21 cellular contexts compared by ENCODE assay signal in genomic region chr15:68463996-68464395, GRCh38. TPM values are rescaled to one million over a fixed set of nuclear protein-coding genes. Genes with fewer than 3 reads are reported as not detected.
DNase-seq lines count a peak whose midpoint lies in the region; ATAC-seq, FAIRE-seq and TF ChIP-seq lines count a peak whose summit lies in the region.
"Had no signal": no experiment of that assay in that cellular context is flagged by ENCODE, and none has a peak within 500 bp of the region (broad histone marks: within the 10 kb centered on the region; RNA-seq: fewer than 3 reads in every experiment).

No MANE protein-coding gene starts in this region.

- H3K27me3 ChIP-seq in ACC112 (ENCODE audit: insufficient read depth, low read length) = peaks cover 9% of the 10 kb centered on the region
- H3K27me3 ChIP-seq in astrocyte (ENCODE audit: insufficient read depth, low read length) = peaks cover 4% of the 10 kb centered on the region
- no peaks in the 10 kb centered on the region for H3K27me3 ChIP-seq in stomach

- peaks cover 3% of the 10 kb centered on the region for H3K36me3 Mint-ChIP-seq in astrocyte (ENCODE audit: low read depth, unreplicated experiment)

- ATAC-seq in HG03139 (IDR thresholded peaks at IDR 0.05; ENCODE audit: unreplicated experiment) (no peak), GM18520 (IDR thresholded peaks at IDR 0.05; ENCODE audit: unreplicated experiment) (no peak)

- H3K4me2 ChIP-seq in astrocyte (ENCODE audit: low read length) = no peak overlapping the region
- H3K4me2 ChIP-seq: PC-9 had no signal

- intact Hi-C loops in stomach (cut with DNase I; ENCODE audit: low total_unique reads) = no loop called here

- H3K9me3 ChIP-seq in astrocyte (ENCODE audit: insufficient read depth, low read depth, low read length) (no peaks in the 10 kb centered on the region), stomach (peaks cover 0 to 6% (median 2%) of the 10 kb centered on the region in 4 donors)
- H3K9me3 ChIP-seq: SJCRH30 had no signal

- H3K4me3 Mint-ChIP-seq in astrocyte (ENCODE audit: unreplicated experiment) = no peak overlapping the region

- H3K4me1 Mint-ChIP-seq in astrocyte (ENCODE audit: low read depth, unreplicated experiment) = peaks cover 16% of the 10 kb centered on the region

- H3K36me3 ChIP-seq in ACC112 (ENCODE audit: insufficient read depth, low read length) (no peaks in the 10 kb centered on the region), astrocyte (ENCODE audit: insufficient read depth, low read length) (no peaks in the 10 kb centered on the region), stomach (no peaks in the 10 kb centered on the region)
- H3K36me3 ChIP-seq: SJCRH30 had no signal

- no peak overlapping the region for H3K9ac ChIP-seq in astrocyte (ENCODE audit: low read length)

- no peak overlapping the region for H2AFZ ChIP-seq in ACC112 (ENCODE audit: low read length, unreplicated experiment)
- H2AFZ ChIP-seq in astrocyte (ENCODE audit: low read depth, low read length) = no peak overlapping the region
- H2AFZ ChIP-seq: PC-9 had no signal

- 59 to 81% (median 75%) methylated on average over 3 of the region's 3 CpGs for WGBS in stomach, 5 donors

- TF ChIP-seq POLR2A in stomach (IDR thresholded peaks at IDR 0.05) = no peak

- H3K4me1 ChIP-seq in ACC112 (ENCODE audit: control insufficient read depth, insufficient read depth, low read length, unreplicated experiment) (peaks cover 18% of the 10 kb centered on the region), astrocyte (ENCODE audit: insufficient read depth, low read length) (peaks cover 1% of the 10 kb centered on the region), stomach (no peaks in the 10 kb centered on the region)
- H3K4me1 ChIP-seq: SJCRH30 had no signal

- no peak overlapping the region for H3K27ac Mint-ChIP-seq in astrocyte (ENCODE audit: unreplicated experiment)

- H3K27me3 Mint-ChIP-seq in astrocyte (ENCODE audit: low read depth, unreplicated experiment) = peaks cover 7% of the 10 kb centered on the region

- H3K27ac ChIP-seq in ACC112 (ENCODE audit: low read depth, low read length) (peak overlapping the region; percentile 46), astrocyte (ENCODE audit: low read depth, low read length) (no peak overlapping the region), stomach (no peak overlapping the region)
- H3K27ac ChIP-seq: C4-2B, PC-9, SJCRH30 had no signal

- no peak for TF ChIP-seq EP300 in stomach (IDR thresholded peaks at IDR 0.05)

- peak; percentile 57 for DNase-seq in M059J (ENCODE audit: low read depth)
- peak; percentile 49 for DNase-seq in astrocyte (ENCODE audit: low read depth)
- peak; percentile 29 for DNase-seq in fibroblast of pulmonary artery (ENCODE audit: low read depth)
- no peak for DNase-seq in stomach
- DNase-seq in DMS153 treated with DMSO at 0.1 percent for 48 hours (lab: John Stamatoyannopoulos, UW; ENCODE audit: unreplicated experiment) = no peak
- DNase-seq: ACHN, AML-193, DMS 273 treated with DMSO at 0.1 percent for 48 hours, GDM1, NCI-H1417 treated with DMSO at 0.1 percent for 48 hours, NCI-H187 treated with DMSO at 0.1 percent for 48 hours, NCI-H226, NCI-H524, PC-9, SJCRH30 had no signal

- peaks cover 8% of the 10 kb centered on the region for H3K9me3 Mint-ChIP-seq in astrocyte (ENCODE audit: unreplicated experiment)

- TF ChIP-seq CTCF in astrocyte (IDR thresholded peaks at IDR 0.05; ENCODE audit: insufficient read depth, low read depth, low read length) (no peak), fibroblast of pulmonary artery (IDR thresholded peaks at IDR 0.05; ENCODE audit: low read length, missing control alignments) (no peak), stomach (IDR thresholded peaks at IDR 0.05) (no peak)

- no peaks in the 10 kb centered on the region for H4K20me1 ChIP-seq in astrocyte (ENCODE audit: insufficient read depth, low read length)

- peak; percentile 37 for FAIRE-seq in astrocyte (lab: Jason Lieb, UNC)
- FAIRE-seq: GM19239, H1 had no signal

- H3K79me2 ChIP-seq in ACC112 (ENCODE audit: control insufficient read depth, insufficient read depth, low read length, unreplicated experiment) = no peaks in the 10 kb centered on the region
- H3K79me2 ChIP-seq in astrocyte (ENCODE audit: insufficient read depth, low read length) = no peaks in the 10 kb centered on the region

- H3K4me3 ChIP-seq in ACC112 (ENCODE audit: low read depth, low read length) (no peak overlapping the region), astrocyte (ENCODE audit: insufficient read depth, low read depth, low read length) (no peak overlapping the region), fibroblast of pulmonary artery (replicated peaks; ENCODE audit: low read depth, low read length) (no peak overlapping the region), stomach (no peak overlapping the region)
- H3K4me3 ChIP-seq: PC-9, SJCRH30 had no signal

RNA-seq across cellular contexts. Expression of gene ITGA11, which starts 32.0 kb away (rescaled TPM):
- total RNA-seq in M059J (2014; rRNA removed; shearing (Covaris generic)) = 31.2 and 54.7 TPM in 2 replicates
- 193 and 369 TPM in 2 replicates for total RNA-seq in astrocyte
- total RNA-seq in stomach = 10 to 100 TPM in 1 of 5 donors, 1 to 10 TPM in 3, under 1 TPM in 1; 0.58 to 12.1 (median 4.3) TPM
- polyA plus RNA-seq in stomach = under 1 TPM; 0.08 to 1.00 (median 0.92) TPM
- total RNA-seq: SJCRH30 had no signal

Comparison
In these comparisons a context has a peak if more than half of its experiments do, and no peak if none do; other contexts are left out.
1. DNase-seq: peak in M059J (single experiment), astrocyte (single experiment) and fibroblast of pulmonary artery (single experiment); none in stomach (single experiment) and DMS153 treated with DMSO at 0.1 percent for 48 hours (single experiment).